Comparison of ENCODE assay signal across 1 cellular context in genomic region chr11:86632499-86633269, GRCh38.
TF ChIP-seq lines count a peak whose summit lies in the region.

No MANE protein-coding gene starts in this region.

TF ChIP-seq in endothelial cell of umbilical vein, 7 proteins besides CTCF, POLR2A, EP300 and RAD21 (continued from another document):
- peak; percentile 95 for TF ChIP-seq POLR2AphosphoS5 (IDR thresholded peaks at IDR 0.05; ENCODE audit: insufficient read depth, low read depth, low read length)
- TF ChIP-seq MAX (IDR thresholded peaks at IDR 0.05; ENCODE audit: insufficient read depth, insufficient read length): no peak
- no peak for TF ChIP-seq EZH2 (IDR thresholded peaks at IDR 0.05; ENCODE audit: borderline replicate concordance, low read depth, low read length, severe bottlenecking)
- TF ChIP-seq GATA2 (IDR thresholded peaks at IDR 0.05; ENCODE audit: insufficient read depth, insufficient read length, low read depth, low read length): peak; percentile 80
TF ChIP-seq in endothelial cell of umbilical vein: peak in this region for 4.
